ENCODE assay signal across 1 cellular context in genomic region chr16:75644240-75645012, GRCh38.
TF ChIP-seq lines count a peak whose summit lies in the region.

No MANE protein-coding gene starts in this region.

TF ChIP-seq in GM12891, 5 proteins besides CTCF, POLR2A, EP300 and RAD21 (continued from another document):
- TF ChIP-seq TAF1 (IDR thresholded peaks at IDR 0.05; ENCODE audit: low read depth, low read length) = no peak
- no peak for TF ChIP-seq POU2F2 (IDR thresholded peaks at IDR 0.05; ENCODE audit: low read depth, low read length)
- TF ChIP-seq PAX5 (IDR thresholded peaks at IDR 0.05; ENCODE audit: insufficient read depth, low read length, severe bottlenecking) = no peak
